23 cellular contexts compared by ENCODE assay signal in the genomic region with DNA sequence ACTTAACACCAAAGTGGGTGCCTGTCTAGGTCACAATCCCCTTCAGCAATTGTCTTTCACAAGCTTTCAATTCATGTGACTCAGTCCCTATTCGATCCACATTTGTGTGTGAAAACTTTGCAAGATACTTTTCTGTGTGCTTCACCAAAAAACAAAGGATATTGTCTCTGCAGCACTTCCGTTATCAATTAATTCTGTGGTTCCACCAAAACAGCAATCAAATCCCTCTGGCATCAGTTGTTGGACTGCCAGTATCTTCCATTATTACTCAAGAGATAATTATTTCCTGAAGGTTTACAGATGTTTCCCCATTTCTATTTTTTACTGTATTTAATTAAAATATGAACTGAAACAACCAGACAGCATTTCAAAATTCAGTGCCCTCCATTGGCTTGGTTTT.
"Had no signal": no experiment of that assay in that cellular context is flagged by ENCODE, and none has a peak within 500 bp of the region (broad histone marks: within the 10 kb centered on the region; RNA-seq: fewer than 3 reads in every experiment).

No MANE protein-coding gene starts in this region.

- ATAC-seq: activated T-cell treated with anti-CD3 and anti-CD28 coated beads, Interleukin-2, amount 50 U/mL, for 4 hours; gastrocnemius medialis; natural killer cell; stimulated activated naive B cell treated with anti-CD40 and anti-IgM and Interleukin-4, amounts not matched to agents 10 μg/mL and 1 μg/mL and 100 μg/mL, for 72 hours had no signal

- H3K9me3 ChIP-seq: gastrocnemius medialis had no signal

- H3K27me3 ChIP-seq: gastrocnemius medialis, sigmoid colon, transverse colon had no signal

- H3K4me1 Mint-ChIP-seq: activated naive CD8-positive, alpha-beta T cell treated with anti-CD3 and anti-CD28 coated beads for 36 hours; endodermal cell; natural killer cell; stimulated activated naive B cell treated with anti-CD40 and anti-IgM and Interleukin-4, amounts not matched to agents 10 μg/mL and 1 μg/mL and 100 μg/mL, for 72 hours had no signal

- DNase-seq: activated CD4-positive, alpha-beta T cell treated with anti-CD3 and anti-CD28 coated beads, Interleukin-2, amount 50 U/mL, for 4 hours; activated CD8-positive, alpha-beta memory T cell treated with anti-CD3 and anti-CD28 coated beads for 24 hours; activated CD8-positive, alpha-beta memory T cell treated with anti-CD3 and anti-CD28 coated beads, Interleukin-2, amount 50 U/mL, for 4 hours; activated naive CD4-positive, alpha-beta T cell treated with Interleukin-2 at 50 U/mL for 16 hours; activated naive CD8-positive, alpha-beta T cell treated with anti-CD3 and anti-CD28 coated beads for 36 hours; activated T-cell treated with anti-CD3 and anti-CD28 coated beads, Interleukin-2, amount 50 U/mL, for 4 hours; cortex of kidney; endodermal cell; gastrocnemius medialis; hippocampal formation; kidney glomerular epithelial cell; left ventricle myocardium inferior; midbrain; natural killer cell; retina; sigmoid colon; stimulated activated CD4-positive, alpha-beta T cell treated with anti-CD3 and anti-CD28 coated beads, Interleukin-2, amount 100 ng/mL, for 48 hours; stimulated activated CD8-positive, alpha-beta memory T cell treated with anti-CD3 and anti-CD28 coated beads, Interleukin-4, amount 100 ng/mL, for 48 hours; stimulated activated naive B cell treated with anti-CD40 and anti-IgM and Interleukin-4, amounts not matched to agents 10 μg/mL and 1 μg/mL and 100 μg/mL, for 72 hours; transverse colon had no signal

- H3K27me3 Mint-ChIP-seq: activated naive CD8-positive, alpha-beta T cell treated with anti-CD3 and anti-CD28 coated beads for 36 hours had no signal

- H3K4me3 Mint-ChIP-seq: activated naive CD8-positive, alpha-beta T cell treated with anti-CD3 and anti-CD28 coated beads for 36 hours; activated T-cell treated with anti-CD3 and anti-CD28 coated beads, Interleukin-2, amount 50 U/mL, for 4 hours; endodermal cell; natural killer cell; stimulated activated naive B cell treated with anti-CD40 and anti-IgM and Interleukin-4, amounts not matched to agents 10 μg/mL and 1 μg/mL and 100 μg/mL, for 72 hours had no signal

- H3K9me3 Mint-ChIP-seq: activated naive CD8-positive, alpha-beta T cell treated with anti-CD3 and anti-CD28 coated beads for 36 hours had no signal

- H3K36me3 Mint-ChIP-seq: activated naive CD8-positive, alpha-beta T cell treated with anti-CD3 and anti-CD28 coated beads for 36 hours; natural killer cell; stimulated activated naive B cell treated with anti-CD40 and anti-IgM and Interleukin-4, amounts not matched to agents 10 μg/mL and 1 μg/mL and 100 μg/mL, for 72 hours had no signal

- H3K4me3 ChIP-seq: gastrocnemius medialis, left ventricle myocardium inferior, sigmoid colon, transverse colon had no signal

- H3K36me3 ChIP-seq: gastrocnemius medialis, left ventricle myocardium inferior, sigmoid colon, transverse colon had no signal

- H3K27ac ChIP-seq: epithelial cell of prostate, gastrocnemius medialis, left ventricle myocardium inferior, sigmoid colon, transverse colon had no signal

- FAIRE-seq: urothelium cell line had no signal

- H3K4me1 ChIP-seq: gastrocnemius medialis, sigmoid colon, transverse colon had no signal

- H3K27ac Mint-ChIP-seq: activated naive CD8-positive, alpha-beta T cell treated with anti-CD3 and anti-CD28 coated beads for 36 hours; activated T-helper 2 cell treated with anti-CD3 and anti-CD28 coated beads, Interferon-gamma antibody, Interleukin-2, Interleukin-4, amounts not matched to agents 10 μg/mL and 5 μg/mL and 100 μg/mL, durations not matched to agents 14 hours and 24 hours and 36 hours; endodermal cell; natural killer cell; stimulated activated naive B cell treated with anti-CD40 and anti-IgM and Interleukin-4, amounts not matched to agents 10 μg/mL and 1 μg/mL and 100 μg/mL, for 72 hours had no signal
